ENCODE assay signal across 1 cellular context in genomic region chr14:100404419-100404818, GRCh38.
TF ChIP-seq lines count a peak whose summit lies in the region.

No MANE protein-coding gene starts in this region.

TF ChIP-seq in H1, 55 proteins besides CTCF, POLR2A, EP300 and RAD21 (continued from another document):
- no peak for TF ChIP-seq RXRA (IDR thresholded peaks at IDR 0.05; ENCODE audit: insufficient read depth, low read depth, low read length)
- TF ChIP-seq BACH1 (IDR thresholded peaks at IDR 0.05; ENCODE audit: low read length), result no peak
- no peak for TF ChIP-seq SAP30 (IDR thresholded peaks at IDR 0.05; ENCODE audit: insufficient read depth, insufficient replicate concordance, low read length)
